In the genomic region with DNA sequence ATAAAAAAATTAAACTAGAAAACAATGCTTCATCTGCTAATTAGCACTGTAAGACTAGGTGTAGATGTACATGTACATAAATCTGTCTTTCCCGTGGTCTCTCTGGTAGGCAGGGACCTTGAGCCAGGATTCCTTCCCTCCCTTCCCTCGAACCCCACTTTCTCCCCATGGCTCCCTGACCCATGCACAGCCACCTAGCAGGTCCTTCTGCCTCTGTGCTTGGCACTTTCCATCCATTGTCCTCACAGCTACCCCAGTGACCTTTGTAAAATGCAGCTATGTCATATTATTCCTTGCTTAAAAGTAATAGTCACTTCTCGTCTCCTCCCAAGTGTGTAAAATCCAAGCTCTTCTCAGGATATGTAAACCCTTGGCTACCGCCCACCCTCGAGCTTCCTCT, we compare ENCODE assay signal across 1 cellular context.
TF ChIP-seq lines count a peak whose summit lies in the region.

No MANE protein-coding gene starts in this region.

TF ChIP-seq in K562, 482 proteins besides CTCF, POLR2A, EP300 and RAD21 (continued from another document):
- TF ChIP-seq, protein P1, sequence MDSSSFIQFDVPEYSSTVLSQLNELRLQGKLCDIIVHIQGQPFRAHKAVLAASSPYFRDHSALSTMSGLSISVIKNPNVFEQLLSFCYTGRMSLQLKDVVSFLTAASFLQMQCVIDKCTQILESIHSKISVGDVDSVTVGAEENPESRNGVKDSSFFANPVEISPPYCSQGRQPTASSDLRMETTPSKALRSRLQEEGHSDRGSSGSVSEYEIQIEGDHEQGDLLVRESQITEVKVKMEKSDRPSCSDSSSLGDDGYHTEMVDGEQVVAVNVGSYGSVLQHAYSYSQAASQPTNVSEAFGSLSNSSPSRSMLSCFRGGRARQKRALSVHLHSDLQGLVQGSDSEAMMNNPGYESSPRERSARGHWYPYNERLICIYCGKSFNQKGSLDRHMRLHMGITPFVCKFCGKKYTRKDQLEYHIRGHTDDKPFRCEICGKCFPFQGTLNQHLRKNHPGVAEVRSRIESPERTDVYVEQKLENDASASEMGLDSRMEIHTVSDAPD (CRISPR knock-in tag; IDR thresholded peaks at IDR 0.05): no peak
- TF ChIP-seq RB1 (IDR thresholded peaks at IDR 0.05; ENCODE audit: low read depth) (no peak), SPI1 (IDR thresholded peaks at IDR 0.05; ENCODE audit: borderline replicate concordance, low read depth, low read length) (no peak), TCF7L2 (IDR thresholded peaks at IDR 0.05; ENCODE audit: low read depth, low read length) (no peak), ZNF764 (CRISPR knock-in tag; IDR thresholded peaks at IDR 0.05; ENCODE audit: low read depth) (no peak), SUPT5H (IDR thresholded peaks at IDR 0.05) (no peak), XRCC5 (IDR thresholded peaks at IDR 0.05; ENCODE audit: low read depth, low read length) (no peak), POLR2B (IDR thresholded peaks at IDR 0.05; ENCODE audit: low read depth, partially characterized antibody) (no peak), ZNF668 (CRISPR knock-in tag; IDR thresholded peaks at IDR 0.05) (no peak), SMARCC2 (IDR thresholded peaks at IDR 0.05; ENCODE audit: low read depth) (no peak), SRSF9 (IDR thresholded peaks at IDR 0.05; ENCODE audit: borderline replicate concordance, low read depth, low read length) (no peak)
- TF ChIP-seq, protein P2, sequence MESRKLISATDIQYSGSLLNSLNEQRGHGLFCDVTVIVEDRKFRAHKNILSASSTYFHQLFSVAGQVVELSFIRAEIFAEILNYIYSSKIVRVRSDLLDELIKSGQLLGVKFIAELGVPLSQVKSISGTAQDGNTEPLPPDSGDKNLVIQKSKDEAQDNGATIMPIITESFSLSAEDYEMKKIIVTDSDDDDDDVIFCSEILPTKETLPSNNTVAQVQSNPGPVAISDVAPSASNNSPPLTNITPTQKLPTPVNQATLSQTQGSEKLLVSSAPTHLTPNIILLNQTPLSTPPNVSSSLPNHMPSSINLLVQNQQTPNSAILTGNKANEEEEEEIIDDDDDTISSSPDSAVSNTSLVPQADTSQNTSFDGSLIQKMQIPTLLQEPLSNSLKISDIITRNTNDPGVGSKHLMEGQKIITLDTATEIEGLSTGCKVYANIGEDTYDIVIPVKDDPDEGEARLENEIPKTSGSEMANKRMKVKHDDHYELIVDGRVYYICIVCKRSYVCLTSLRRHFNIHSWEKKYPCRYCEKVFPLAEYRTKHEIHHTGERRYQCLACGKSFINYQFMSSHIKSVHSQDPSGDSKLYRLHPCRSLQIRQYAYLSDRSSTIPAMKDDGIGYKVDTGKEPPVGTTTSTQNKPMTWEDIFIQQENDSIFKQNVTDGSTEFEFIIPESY (CRISPR knock-in tag; IDR thresholded peaks at IDR 0.05): no peak
- TF ChIP-seq, protein P3, sequence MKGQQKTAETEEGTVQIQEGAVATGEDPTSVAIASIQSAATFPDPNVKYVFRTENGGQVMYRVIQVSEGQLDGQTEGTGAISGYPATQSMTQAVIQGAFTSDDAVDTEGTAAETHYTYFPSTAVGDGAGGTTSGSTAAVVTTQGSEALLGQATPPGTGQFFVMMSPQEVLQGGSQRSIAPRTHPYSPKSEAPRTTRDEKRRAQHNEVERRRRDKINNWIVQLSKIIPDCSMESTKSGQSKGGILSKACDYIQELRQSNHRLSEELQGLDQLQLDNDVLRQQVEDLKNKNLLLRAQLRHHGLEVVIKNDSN (CRISPR knock-in tag; IDR thresholded peaks at IDR 0.05): no peak
- TF ChIP-seq, protein P4, sequence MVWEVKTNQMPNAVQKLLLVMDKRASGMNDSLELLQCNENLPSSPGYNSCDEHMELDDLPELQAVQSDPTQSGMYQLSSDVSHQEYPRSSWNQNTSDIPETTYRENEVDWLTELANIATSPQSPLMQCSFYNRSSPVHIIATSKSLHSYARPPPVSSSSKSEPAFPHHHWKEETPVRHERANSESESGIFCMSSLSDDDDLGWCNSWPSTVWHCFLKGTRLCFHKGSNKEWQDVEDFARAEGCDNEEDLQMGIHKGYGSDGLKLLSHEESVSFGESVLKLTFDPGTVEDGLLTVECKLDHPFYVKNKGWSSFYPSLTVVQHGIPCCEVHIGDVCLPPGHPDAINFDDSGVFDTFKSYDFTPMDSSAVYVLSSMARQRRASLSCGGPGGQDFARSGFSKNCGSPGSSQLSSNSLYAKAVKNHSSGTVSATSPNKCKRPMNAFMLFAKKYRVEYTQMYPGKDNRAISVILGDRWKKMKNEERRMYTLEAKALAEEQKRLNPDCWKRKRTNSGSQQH (CRISPR knock-in tag; IDR thresholded peaks at IDR 0.05): no peak
